In the genomic region with DNA sequence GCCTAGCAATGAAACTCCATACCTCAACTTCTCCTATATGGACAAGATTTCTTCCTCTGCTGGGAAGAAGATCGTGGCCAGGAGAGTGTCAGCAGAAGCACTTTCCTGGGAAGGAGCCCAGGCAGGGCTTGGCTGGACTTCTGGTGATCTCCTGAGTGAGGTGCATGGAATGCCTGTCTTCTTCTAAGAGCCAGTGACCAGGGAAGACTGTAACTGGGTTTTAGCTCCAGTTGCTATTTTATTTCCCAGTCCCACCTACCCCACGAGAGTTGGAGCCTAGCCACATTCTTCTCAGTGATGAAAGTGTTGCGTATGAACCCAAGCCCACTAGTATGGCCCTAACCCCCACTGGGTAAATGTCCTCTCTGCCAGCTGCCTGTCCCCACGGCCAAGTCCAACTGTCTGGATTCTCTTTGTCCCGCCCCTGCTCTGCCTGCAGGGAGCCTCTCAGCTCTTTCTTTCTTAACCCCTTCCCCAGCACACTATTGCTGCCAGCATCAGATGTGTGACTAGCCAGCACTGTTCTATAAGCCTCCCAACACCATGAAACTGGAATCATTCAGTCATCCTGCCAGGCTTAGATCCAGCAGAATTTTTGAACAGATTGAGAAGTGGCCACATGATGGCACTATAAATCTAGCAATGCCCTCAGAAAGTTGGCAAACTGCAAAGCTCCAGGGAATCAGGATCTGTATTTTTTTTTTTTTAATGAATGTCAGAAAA, we compare ENCODE assay signal across 7 cellular contexts.
A peak's percentile ranks its signal among the peaks of the same experiment; 100 is the strongest.
DNase-seq lines count a peak whose midpoint lies in the region; ATAC-seq and TF ChIP-seq lines count a peak whose summit lies in the region.

No MANE protein-coding gene starts in this region.

- CTCF ChIA-PET in PC-9 (lab: Charles Lee) = interaction anchor here (0.5 to 2.2 kb wide), 6 partner anchors 19 to 1909 kb away, joined by 3 to 11 read pairs (median 3); no protein-coding TSS in a partner anchor

- no peaks in the 10 kb centered on the region for H3K36me3 ChIP-seq in DND-41 (ENCODE audit: insufficient read depth, low read length)
- no peaks in the 10 kb centered on the region for H3K36me3 ChIP-seq in PC-9 (ENCODE audit: low read depth)
- H3K36me3 ChIP-seq in lower lobe of right lung = no peaks in the 10 kb centered on the region
- H3K36me3 ChIP-seq in uterus = no peaks in the 10 kb centered on the region

- H2AFZ ChIP-seq in DND-41 (ENCODE audit: low read depth, low read length) = no peak overlapping the region
- no peak overlapping the region for H2AFZ ChIP-seq in PC-9

- no peaks in the 10 kb centered on the region for H4K20me1 ChIP-seq in DND-41 (ENCODE audit: insufficient read depth, low read length)
- no peaks in the 10 kb centered on the region for H4K20me1 ChIP-seq in PC-9 (ENCODE audit: insufficient read depth)

- no peak overlapping the region for H3K27ac ChIP-seq in DND-41 (ENCODE audit: low read length)
- H3K27ac ChIP-seq in PC-9 = peak overlapping the region; percentile 75
- H3K27ac ChIP-seq in lower lobe of right lung = no peak overlapping the region
- peak overlapping the region in 1 of 2 donors; percentile 33 for H3K27ac ChIP-seq in uterus

- H3K4me2 ChIP-seq in DND-41 (ENCODE audit: insufficient read depth, low read length) = no peak overlapping the region
- peak overlapping the region; percentile 50 for H3K4me2 ChIP-seq in PC-9

- intact Hi-C loops in PC-9 (cut with micrococcal nuclease; ENCODE audit: unreplicated experiment) = loop anchor here (2.0 to 10.0 kb wide), 5 partner anchors 199 to 1679 kb away; a partner anchor contains a TSS
- intact Hi-C loops in lower lobe of right lung (cut with DNase I) = no loop called here
- intact Hi-C loops in uterus (cut with DNase I; ENCODE audit: low total_unique reads) = no loop called here

- no peak overlapping the region for H3K9ac ChIP-seq in DND-41 (ENCODE audit: low read depth, low read length)

- H3K9me3 ChIP-seq in DND-41 (ENCODE audit: insufficient read depth, low read length, severe bottlenecking) (no peaks in the 10 kb centered on the region), PC-9 (ENCODE audit: insufficient read depth, low read depth) (no peaks in the 10 kb centered on the region), lower lobe of right lung (no peaks in the 10 kb centered on the region), uterus (no peaks in the 10 kb centered on the region)

- H3K27me3 ChIP-seq in DND-41 (ENCODE audit: insufficient read depth, low read length, poor library complexity) (no peaks in the 10 kb centered on the region), PC-9 (ENCODE audit: insufficient read depth, low read depth) (no peaks in the 10 kb centered on the region), lower lobe of right lung (ENCODE audit: low read depth) (no peaks in the 10 kb centered on the region), uterus (no peaks in the 10 kb centered on the region)

- H3K4me3 ChIP-seq in DND-41 (ENCODE audit: low read depth in 1 of 2, low read length in 2 of 2) (no peak overlapping the region), PC-9 (no peak overlapping the region), lower lobe of right lung (no peak overlapping the region), uterus (no peak overlapping the region)

- POLR2A ChIA-PET in PC-9 (lab: Charles Lee; ENCODE audit: unreplicated experiment) = interaction anchor here (0.6 kb wide), 1 partner anchor 1528 kb away, joined by 4 read pairs; no protein-coding TSS in a partner anchor

- peak; percentile 74 for TF ChIP-seq CTCF in DND-41 (IDR thresholded peaks at IDR 0.05; ENCODE audit: borderline replicate concordance, extremely low read depth, low read length, poor library complexity, severe bottlenecking)
- peak; percentile 89 for TF ChIP-seq CTCF in PC-9 (conservative IDR thresholded peaks at IDR 0.05)
- peak; percentile 65 for TF ChIP-seq CTCF in lower lobe of right lung (IDR thresholded peaks at IDR 0.05)
- TF ChIP-seq CTCF in uterus (IDR thresholded peaks at IDR 0.05) = peak; percentile 37 to 47 (median 44)

- DNase-seq in DND-41 (peak; percentile 9), HK-2 (ENCODE audit: unreplicated experiment) (peak; percentile 28), PC-9 (peak; percentile 46 to 64), dedifferentiated amniotic fluid mesenchymal stem cell (ENCODE audit: extremely low spot score) (peak; percentile 89), lower lobe of right lung (no peak), uterus (peak in 1 of 2 donors; percentile 38)

- H3K4me1 ChIP-seq in DND-41 (ENCODE audit: insufficient read depth, low read length) (peaks cover 15% of the 10 kb centered on the region), PC-9 (replicated peaks; ENCODE audit: insufficient read depth) (peaks cover 43% of the 10 kb centered on the region), lower lobe of right lung (peaks cover 22% of the 10 kb centered on the region), uterus (peaks cover 0 to 11% of the 10 kb centered on the region in 2 donors)

- H3K9me2 ChIP-seq in PC-9 (ENCODE audit: insufficient read depth) = no peaks in the 10 kb centered on the region

- no peak for TF ChIP-seq POLR2A in uterus (IDR thresholded peaks at IDR 0.05)

- BruUV-seq in PC-9 (replicated peaks; lab: Mats Ljungman, UMichigan) = no TSS peak

- ATAC-seq in DND-41 (ENCODE audit: insufficient read depth, low read depth) (peak; percentile 44; the same call in 1 of the 3 replicates), lower lobe of right lung (peak; percentile 69 to 82), HG02642 (IDR thresholded peaks at IDR 0.05; ENCODE audit: poor library complexity, unreplicated experiment) (no peak)

- no peaks in the 10 kb centered on the region for H3K79me2 ChIP-seq in DND-41 (ENCODE audit: insufficient read depth, low read length)
- no peaks in the 10 kb centered on the region for H3K79me2 ChIP-seq in PC-9 (ENCODE audit: low read depth)

- peaks cover 18% of the 10 kb centered on the region for H3F3A ChIP-seq in PC-9 (ENCODE audit: insufficient read depth, low read depth)
